10 cellular contexts compared by ENCODE assay signal in genomic region chr2:23452853-23453420, GRCh38.
DNase-seq lines count a peak whose midpoint lies in the region; ATAC-seq and TF ChIP-seq lines count a peak whose summit lies in the region.
"Had no signal": no experiment of that assay in that cellular context is flagged by ENCODE, and none has a peak within 500 bp of the region (broad histone marks: within the 10 kb centered on the region; RNA-seq: fewer than 3 reads in every experiment).

No MANE protein-coding gene starts in this region.

- WGBS in mesodermal cell (ENCODE audit: insufficient coverage in 2 of 2), 2 experiments, result 87 to 91% methylated on average over 4 of the region's 9 CpGs

- no peak overlapping the region for H3K4me3 Mint-ChIP-seq in WTC11
- H3K4me3 Mint-ChIP-seq: B cell had no signal

- POLR2A ChIA-PET in WTC11 (lab: Charles Lee), result no interaction called here

- no peak overlapping the region for H3K4me3 ChIP-seq in mesodermal cell (ENCODE audit: extremely low read depth, insufficient read depth, low read length, poor library complexity, severe bottlenecking)
- H3K4me3 ChIP-seq: thoracic aorta had no signal

- H3K27ac ChIP-seq in mesodermal cell (ENCODE audit: low read depth, low read length, severe bottlenecking), result peak overlapping the region; percentile 30
- H3K27ac ChIP-seq: thoracic aorta had no signal

- H3K27ac Mint-ChIP-seq in WTC11, result peak overlapping the region; percentile 41
- H3K27ac Mint-ChIP-seq: B cell had no signal

- no peaks in the 10 kb centered on the region for H3K36me3 Mint-ChIP-seq in WTC11

- ATAC-seq in activated CD4-positive, CD25-positive, alpha-beta regulatory T cell treated with anti-CD3 and anti-CD28 coated beads, Interleukin-2, amount 50 U/mL, for 24 hours, result peak; percentile 17 to 51
- peak; percentile 43 for ATAC-seq in HG03066 (IDR thresholded peaks at IDR 0.05; ENCODE audit: low read depth, unreplicated experiment)
- no peak for ATAC-seq in WTC11
- no peak for ATAC-seq in GM18867 (IDR thresholded peaks at IDR 0.05; ENCODE audit: unreplicated experiment)
- no peak for ATAC-seq in HG03139 (IDR thresholded peaks at IDR 0.05; ENCODE audit: unreplicated experiment)
- no peak for ATAC-seq in GM18520 (IDR thresholded peaks at IDR 0.05; ENCODE audit: unreplicated experiment)

- H3K9me3 Mint-ChIP-seq in WTC11, result no peaks in the 10 kb centered on the region

- H3K27me3 Mint-ChIP-seq in WTC11 (ENCODE audit: low read depth), result no peaks in the 10 kb centered on the region

- TF ChIP-seq CTCF in WTC11 (IDR thresholded peaks at IDR 0.05), result no peak

- no peaks in the 10 kb centered on the region for H3K36me3 ChIP-seq in mesodermal cell (ENCODE audit: control insufficient read depth, insufficient read depth, low read length)
- H3K36me3 ChIP-seq: thoracic aorta had no signal

- H3K4me1 Mint-ChIP-seq in WTC11, result peaks cover 8% of the 10 kb centered on the region; the same call in 1 of the 2 replicates

- H3K9me3 ChIP-seq in mesodermal cell (ENCODE audit: control insufficient read depth, low read length), result no peaks in the 10 kb centered on the region
- H3K9me3 ChIP-seq: thoracic aorta had no signal

- CTCF ChIA-PET in WTC11 (lab: Charles Lee), result no interaction called here

- H3K4me1 ChIP-seq in mesodermal cell (ENCODE audit: control insufficient read depth, insufficient read depth, low read length, poor library complexity, severe bottlenecking), result peaks cover 7% of the 10 kb centered on the region

- DNase-seq in activated CD4-positive, CD25-positive, alpha-beta regulatory T cell treated with anti-CD3 and anti-CD28 coated beads, Interleukin-2, amount 50 U/mL, for 72 hours, result no peak
- no peak for DNase-seq in WTC11 (ENCODE audit: low spot score)

TF ChIP-seq in WTC11, 78 proteins besides CTCF, POLR2A, EP300 and RAD21:
- no peak for TF ChIP-seq USF2 (CRISPR knock-in tag; IDR thresholded peaks at IDR 0.05)
- TF ChIP-seq ZNF317 (CRISPR knock-in tag; IDR thresholded peaks at IDR 0.05; ENCODE audit: borderline replicate concordance, low read depth), result no peak
- TF ChIP-seq ZNF138 (CRISPR knock-in tag; conservative IDR thresholded peaks at IDR 0.05), result no peak
- no peak for TF ChIP-seq ETV6 (CRISPR knock-in tag; IDR thresholded peaks at IDR 0.05)
- no peak for TF ChIP-seq CREB1 (CRISPR knock-in tag; IDR thresholded peaks at IDR 0.05)
- TF ChIP-seq ATF6 (CRISPR knock-in tag; IDR thresholded peaks at IDR 0.05), result no peak
- TF ChIP-seq ARID4B (CRISPR knock-in tag; IDR thresholded peaks at IDR 0.05; ENCODE audit: borderline replicate concordance), result no peak
- no peak for TF ChIP-seq RORB (CRISPR knock-in tag; IDR thresholded peaks at IDR 0.05)
- no peak for TF ChIP-seq ZBTB21 (CRISPR knock-in tag; IDR thresholded peaks at IDR 0.05; ENCODE audit: borderline replicate concordance)
- no peak for TF ChIP-seq FOXP1 (CRISPR knock-in tag; IDR thresholded peaks at IDR 0.05; ENCODE audit: borderline replicate concordance)
- TF ChIP-seq GABPB1 (CRISPR knock-in tag; IDR thresholded peaks at IDR 0.05), result no peak

Comparison
In these comparisons a context has a peak if more than half of its experiments do, and no peak if none do; other contexts are left out.
1. ATAC-seq: peak in activated CD4-positive, CD25-positive, alpha-beta regulatory T cell treated with anti-CD3 and anti-CD28 coated beads, Interleukin-2, amount 50 U/mL, for 24 hours (2 of 2) and HG03066 (single experiment); none in WTC11 (single experiment), GM18867 (single experiment), HG03139 (single experiment) and GM18520 (single experiment).